1 cellular context compared by ENCODE assay signal in the genomic region with DNA sequence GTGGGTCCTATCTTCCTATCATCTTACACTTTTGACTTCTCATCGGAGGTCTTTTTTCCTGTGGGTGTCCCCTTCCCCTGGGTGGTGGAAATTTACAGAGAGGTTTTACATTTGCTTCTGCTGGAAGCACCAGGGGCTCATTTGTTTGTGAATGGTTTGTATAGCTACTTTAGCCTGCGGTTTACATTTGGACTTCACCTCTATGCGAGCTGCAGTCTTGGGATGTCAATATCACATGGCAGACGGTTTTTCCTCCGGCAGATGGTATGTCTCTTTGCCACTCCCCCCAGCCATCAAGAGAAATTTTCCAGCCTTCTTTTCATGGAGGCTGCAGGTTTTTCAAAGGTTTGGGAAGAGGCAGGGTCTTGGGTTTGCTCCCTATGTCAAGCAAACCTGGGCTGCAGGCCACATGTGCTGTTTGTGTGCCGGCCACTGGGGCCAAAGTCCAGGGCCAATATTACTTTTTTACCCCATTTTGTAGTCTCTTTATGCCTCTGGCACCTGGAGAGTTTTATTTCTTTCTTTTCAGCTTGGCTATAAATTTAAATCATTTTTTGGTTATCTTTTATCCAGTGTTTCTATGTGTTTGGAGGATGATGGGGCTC.
TF ChIP-seq lines count a peak whose summit lies in the region.

No MANE protein-coding gene starts in this region.

TF ChIP-seq in GM23338, 12 proteins besides CTCF, POLR2A, EP300 and RAD21 (continued from another document):
- TF ChIP-seq, protein P1, sequence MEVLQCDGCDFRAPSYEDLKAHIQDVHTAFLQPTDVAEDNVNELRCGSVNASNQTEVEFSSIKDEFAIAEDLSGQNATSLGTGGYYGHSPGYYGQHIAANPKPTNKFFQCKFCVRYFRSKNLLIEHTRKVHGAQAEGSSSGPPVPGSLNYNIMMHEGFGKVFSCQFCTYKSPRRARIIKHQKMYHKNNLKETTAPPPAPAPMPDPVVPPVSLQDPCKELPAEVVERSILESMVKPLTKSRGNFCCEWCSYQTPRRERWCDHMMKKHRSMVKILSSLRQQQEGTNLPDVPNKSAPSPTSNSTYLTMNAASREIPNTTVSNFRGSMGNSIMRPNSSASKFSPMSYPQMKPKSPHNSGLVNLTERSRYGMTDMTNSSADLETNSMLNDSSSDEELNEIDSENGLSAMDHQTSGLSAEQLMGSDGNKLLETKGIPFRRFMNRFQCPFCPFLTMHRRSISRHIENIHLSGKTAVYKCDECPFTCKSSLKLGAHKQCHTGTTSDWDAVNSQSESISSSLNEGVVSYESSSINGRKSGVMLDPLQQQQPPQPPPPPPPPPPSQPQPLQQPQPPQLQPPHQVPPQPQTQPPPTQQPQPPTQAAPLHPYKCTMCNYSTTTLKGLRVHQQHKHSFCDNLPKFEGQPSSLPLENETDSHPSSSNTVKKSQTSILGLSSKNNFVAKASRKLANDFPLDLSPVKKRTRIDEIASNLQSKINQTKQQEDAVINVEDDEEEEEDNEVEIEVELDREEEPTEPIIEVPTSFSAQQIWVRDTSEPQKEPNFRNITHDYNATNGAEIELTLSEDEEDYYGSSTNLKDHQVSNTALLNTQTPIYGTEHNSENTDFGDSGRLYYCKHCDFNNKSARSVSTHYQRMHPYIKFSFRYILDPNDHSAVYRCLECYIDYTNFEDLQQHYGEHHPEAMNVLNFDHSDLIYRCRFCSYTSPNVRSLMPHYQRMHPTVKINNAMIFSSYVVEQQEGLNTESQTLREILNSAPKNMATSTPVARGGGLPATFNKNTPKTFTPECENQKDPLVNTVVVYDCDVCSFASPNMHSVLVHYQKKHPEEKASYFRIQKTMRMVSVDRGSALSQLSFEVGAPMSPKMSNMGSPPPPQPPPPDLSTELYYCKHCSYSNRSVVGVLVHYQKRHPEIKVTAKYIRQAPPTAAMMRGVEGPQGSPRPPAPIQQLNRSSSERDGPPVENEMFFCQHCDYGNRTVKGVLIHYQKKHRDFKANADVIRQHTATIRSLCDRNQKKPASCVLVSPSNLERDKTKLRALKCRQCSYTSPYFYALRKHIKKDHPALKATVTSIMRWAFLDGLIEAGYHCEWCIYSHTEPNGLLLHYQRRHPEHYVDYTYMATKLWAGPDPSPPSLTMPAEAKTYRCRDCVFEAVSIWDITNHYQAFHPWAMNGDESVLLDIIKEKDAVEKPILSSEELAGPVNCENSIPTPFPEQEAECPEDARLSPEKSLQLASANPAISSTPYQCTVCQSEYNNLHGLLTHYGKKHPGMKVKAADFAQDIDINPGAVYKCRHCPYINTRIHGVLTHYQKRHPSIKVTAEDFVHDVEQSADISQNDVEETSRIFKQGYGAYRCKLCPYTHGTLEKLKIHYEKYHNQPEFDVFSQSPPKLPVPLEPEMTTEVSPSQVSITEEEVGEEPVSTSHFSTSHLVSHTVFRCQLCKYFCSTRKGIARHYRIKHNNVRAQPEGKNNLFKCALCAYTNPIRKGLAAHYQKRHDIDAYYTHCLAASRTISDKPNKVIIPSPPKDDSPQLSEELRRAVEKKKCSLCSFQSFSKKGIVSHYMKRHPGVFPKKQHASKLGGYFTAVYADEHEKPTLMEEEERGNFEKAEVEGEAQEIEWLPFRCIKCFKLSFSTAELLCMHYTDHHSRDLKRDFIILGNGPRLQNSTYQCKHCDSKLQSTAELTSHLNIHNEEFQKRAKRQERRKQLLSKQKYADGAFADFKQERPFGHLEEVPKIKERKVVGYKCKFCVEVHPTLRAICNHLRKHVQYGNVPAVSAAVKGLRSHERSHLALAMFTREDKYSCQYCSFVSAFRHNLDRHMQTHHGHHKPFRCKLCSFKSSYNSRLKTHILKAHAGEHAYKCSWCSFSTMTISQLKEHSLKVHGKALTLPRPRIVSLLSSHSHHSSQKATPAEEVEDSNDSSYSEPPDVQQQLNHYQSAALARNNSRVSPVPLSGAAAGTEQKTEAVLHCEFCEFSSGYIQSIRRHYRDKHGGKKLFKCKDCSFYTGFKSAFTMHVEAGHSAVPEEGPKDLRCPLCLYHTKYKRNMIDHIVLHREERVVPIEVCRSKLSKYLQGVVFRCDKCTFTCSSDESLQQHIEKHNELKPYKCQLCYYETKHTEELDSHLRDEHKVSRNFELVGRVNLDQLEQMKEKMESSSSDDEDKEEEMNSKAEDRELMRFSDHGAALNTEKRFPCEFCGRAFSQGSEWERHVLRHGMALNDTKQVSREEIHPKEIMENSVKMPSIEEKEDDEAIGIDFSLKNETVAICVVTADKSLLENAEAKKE (CRISPR knock-in tag; IDR thresholded peaks at IDR 0.05), result no peak
- TF ChIP-seq CREB1 (CRISPR knock-in tag; IDR thresholded peaks at IDR 0.05; ENCODE audit: low read depth), result no peak
- no peak for TF ChIP-seq JUNB (IDR thresholded peaks at IDR 0.05; ENCODE audit: unreplicated experiment)
- TF ChIP-seq ZNF114 (CRISPR knock-in tag; IDR thresholded peaks at IDR 0.05), result no peak
- TF ChIP-seq POLR2AphosphoS5 (IDR thresholded peaks at IDR 0.05; ENCODE audit: low read depth), result no peak
- no peak for TF ChIP-seq EZH2 (IDR thresholded peaks at IDR 0.05; ENCODE audit: low read depth, unreplicated experiment)
- TF ChIP-seq, protein P2, sequence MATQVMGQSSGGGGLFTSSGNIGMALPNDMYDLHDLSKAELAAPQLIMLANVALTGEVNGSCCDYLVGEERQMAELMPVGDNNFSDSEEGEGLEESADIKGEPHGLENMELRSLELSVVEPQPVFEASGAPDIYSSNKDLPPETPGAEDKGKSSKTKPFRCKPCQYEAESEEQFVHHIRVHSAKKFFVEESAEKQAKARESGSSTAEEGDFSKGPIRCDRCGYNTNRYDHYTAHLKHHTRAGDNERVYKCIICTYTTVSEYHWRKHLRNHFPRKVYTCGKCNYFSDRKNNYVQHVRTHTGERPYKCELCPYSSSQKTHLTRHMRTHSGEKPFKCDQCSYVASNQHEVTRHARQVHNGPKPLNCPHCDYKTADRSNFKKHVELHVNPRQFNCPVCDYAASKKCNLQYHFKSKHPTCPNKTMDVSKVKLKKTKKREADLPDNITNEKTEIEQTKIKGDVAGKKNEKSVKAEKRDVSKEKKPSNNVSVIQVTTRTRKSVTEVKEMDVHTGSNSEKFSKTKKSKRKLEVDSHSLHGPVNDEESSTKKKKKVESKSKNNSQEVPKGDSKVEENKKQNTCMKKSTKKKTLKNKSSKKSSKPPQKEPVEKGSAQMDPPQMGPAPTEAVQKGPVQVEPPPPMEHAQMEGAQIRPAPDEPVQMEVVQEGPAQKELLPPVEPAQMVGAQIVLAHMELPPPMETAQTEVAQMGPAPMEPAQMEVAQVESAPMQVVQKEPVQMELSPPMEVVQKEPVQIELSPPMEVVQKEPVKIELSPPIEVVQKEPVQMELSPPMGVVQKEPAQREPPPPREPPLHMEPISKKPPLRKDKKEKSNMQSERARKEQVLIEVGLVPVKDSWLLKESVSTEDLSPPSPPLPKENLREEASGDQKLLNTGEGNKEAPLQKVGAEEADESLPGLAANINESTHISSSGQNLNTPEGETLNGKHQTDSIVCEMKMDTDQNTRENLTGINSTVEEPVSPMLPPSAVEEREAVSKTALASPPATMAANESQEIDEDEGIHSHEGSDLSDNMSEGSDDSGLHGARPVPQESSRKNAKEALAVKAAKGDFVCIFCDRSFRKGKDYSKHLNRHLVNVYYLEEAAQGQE (IDR thresholded peaks at IDR 0.05; ENCODE audit: unreplicated experiment), result no peak
TF ChIP-seq in GM23338: peak in this region for 0.
